In the genomic region with DNA sequence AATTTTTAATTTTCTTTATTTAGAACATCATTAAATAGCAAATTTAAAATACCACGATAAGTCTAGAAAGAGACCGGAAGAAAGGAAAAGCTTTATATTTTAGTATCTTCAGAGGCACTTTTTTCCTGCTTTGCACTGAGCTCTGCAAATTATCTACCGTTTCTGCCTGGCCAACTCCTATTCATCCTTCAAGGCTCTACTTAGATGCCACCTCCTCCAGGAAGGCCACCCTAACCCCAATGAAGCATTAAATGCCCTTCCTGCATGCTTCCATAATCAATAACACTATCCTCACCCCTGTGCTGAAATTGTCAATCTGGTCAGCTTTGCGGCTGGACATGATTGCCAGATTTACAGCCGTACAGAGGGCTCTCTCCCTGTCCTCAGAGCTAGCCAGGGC, we compare ENCODE assay signal across 23 cellular contexts.
"Had no signal": no experiment of that assay in that cellular context is flagged by ENCODE, and none has a peak within 500 bp of the region (broad histone marks: within the 10 kb centered on the region; RNA-seq: fewer than 3 reads in every experiment).

No MANE protein-coding gene starts in this region.

- H3K27ac Mint-ChIP-seq: dendritic cell treated with granulocyte-macrophage colony-stimulating factor and Interleukin-4, amounts not matched to agents 40 ng/mL and 50 ng/mL, for 4 days; effector memory CD8-positive, alpha-beta T cell; endodermal cell; naive thymus-derived CD4-positive, alpha-beta T cell had no signal

- H3K4me1 Mint-ChIP-seq: endodermal cell had no signal

- H3K9me3 ChIP-seq: colonic mucosa, esophagus squamous epithelium, gastrocnemius medialis, left lung, lower lobe of right lung had no signal

- ATAC-seq: effector memory CD8-positive, alpha-beta T cell; esophagus mucosa; gastrocnemius medialis; heart right ventricle; left cardiac atrium; left lung; left ventricle myocardium superior; lower lobe of right lung; naive thymus-derived CD4-positive, alpha-beta T cell had no signal

- H3K9me3 Mint-ChIP-seq: dendritic cell treated with granulocyte-macrophage colony-stimulating factor and Interleukin-4, amounts not matched to agents 40 ng/mL and 50 ng/mL, for 4 days had no signal

- H3K4me1 ChIP-seq: colonic mucosa, esophagus squamous epithelium, left lung, lower lobe of right lung had no signal

- H3K27me3 ChIP-seq: colonic mucosa, esophagus squamous epithelium, gastrocnemius medialis, heart right ventricle, left lung had no signal

- H3K4me3 Mint-ChIP-seq: dendritic cell treated with granulocyte-macrophage colony-stimulating factor and Interleukin-4, amounts not matched to agents 40 ng/mL and 50 ng/mL, for 4 days; effector memory CD8-positive, alpha-beta T cell; endodermal cell; naive thymus-derived CD4-positive, alpha-beta T cell had no signal

- H3K36me3 ChIP-seq: colonic mucosa, esophagus squamous epithelium, gastrocnemius medialis, heart right ventricle, left lung, lower lobe of right lung had no signal

- H3K27ac ChIP-seq: colonic mucosa, epithelial cell of prostate, esophagus squamous epithelium, gastrocnemius medialis, heart right ventricle, left lung, lower lobe of right lung had no signal

- H3K4me3 ChIP-seq: colonic mucosa, esophagus squamous epithelium, gastrocnemius medialis, heart right ventricle, left lung, lower lobe of right lung had no signal

- DNase-seq: colonic mucosa; cortex of kidney; effector CD8-positive, alpha-beta T cell; effector memory CD8-positive, alpha-beta T cell; endodermal cell; erythroblast; esophagus squamous epithelium; foreskin fibroblast; foreskin melanocyte; gastrocnemius medialis; glutamatergic neuron; heart right ventricle; hippocampal formation; left cardiac atrium; left lung; left ventricle myocardium superior; lower lobe of right lung; mesendoderm; midbrain; naive thymus-derived CD4-positive, alpha-beta T cell had no signal
